In the genomic region with DNA sequence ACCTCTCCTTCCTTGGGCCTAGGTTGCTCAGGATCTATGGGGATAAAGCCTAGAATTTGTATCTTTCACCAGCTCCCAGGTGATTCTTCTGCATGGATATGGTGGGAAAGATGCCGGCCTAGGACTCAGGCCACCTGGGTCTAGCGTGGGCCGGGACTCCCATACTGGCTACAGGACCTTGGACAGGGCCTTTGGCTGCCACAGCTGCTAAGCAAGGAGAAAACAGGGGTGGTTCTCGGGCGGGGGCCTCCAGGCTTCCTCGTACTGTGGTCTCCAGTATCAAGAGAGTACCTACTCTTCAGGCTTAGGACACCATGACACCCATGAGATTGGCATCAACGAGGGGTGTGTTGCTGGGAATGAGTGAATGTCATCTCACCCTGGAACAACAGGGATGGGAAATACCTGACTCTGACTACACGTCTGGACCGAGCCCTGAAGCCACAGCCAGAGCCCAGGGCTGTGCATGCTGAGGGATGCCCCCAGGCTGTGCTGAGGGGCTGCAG, we compare ENCODE assay signal across 19 cellular contexts.
DNase-seq lines count a peak whose midpoint lies in the region; ATAC-seq, FAIRE-seq and TF ChIP-seq lines count a peak whose summit lies in the region.
"Had no signal": no experiment of that assay in that cellular context is flagged by ENCODE, and none has a peak within 500 bp of the region (broad histone marks: within the 10 kb centered on the region; RNA-seq: fewer than 3 reads in every experiment).

No MANE protein-coding gene starts in this region.

- H3K36me3 Mint-ChIP-seq in endodermal cell (ENCODE audit: low read depth) (no peaks in the 10 kb centered on the region), chondrocyte (ENCODE audit: low read depth) (no peaks in the 10 kb centered on the region)
- H3K36me3 Mint-ChIP-seq: CD14-positive monocyte had no signal

- H3K79me2 ChIP-seq in HepG2 (ENCODE audit: insufficient read depth, low read length) = no peaks in the 10 kb centered on the region
- H3K79me2 ChIP-seq in mesendoderm (ENCODE audit: control insufficient read depth, insufficient read depth, low read length) = no peaks in the 10 kb centered on the region

- H2BK15ac ChIP-seq in mesendoderm (replicated peaks; ENCODE audit: low read depth) = no peak overlapping the region

- no peak for FAIRE-seq in HepG2 (lab: Jason Lieb, UNC)
- FAIRE-seq: GM12891, RCC 7860 had no signal

- no peak overlapping the region for H3K27ac Mint-ChIP-seq in endodermal cell
- H3K27ac Mint-ChIP-seq in chondrocyte (ENCODE audit: unreplicated experiment) = no peak overlapping the region
- H3K27ac Mint-ChIP-seq: CD14-positive monocyte had no signal

- WGBS in HepG2 (ENCODE audit: low lambda C conversion rate) = 30% methylated on average over 2 of the region's 9 CpGs
- WGBS in right lobe of liver (ENCODE audit: insufficient coverage, low coverage, low lambda C conversion rate, missing lambda C conversion rate) = 75% methylated on average over 2 of the region's 9 CpGs
- 74 to 80% methylated on average over 5 to 9 of the region's 9 CpGs for WGBS in endodermal cell (ENCODE audit: insufficient coverage in 1 of 2, insufficient read length in 1 of 2), 2 experiments
- no CpG with 5 or more reads among the region's 9 CpGs for WGBS in mesendoderm (ENCODE audit: extremely low coverage, insufficient coverage, low lambda C conversion rate)

- no peak overlapping the region for H4K8ac ChIP-seq in mesendoderm (ENCODE audit: low read depth, low read length)

- peaks cover 2 to 13% of the 10 kb centered on the region in 2 experiments; a peak in 3 of 5 replicates for H3K27me3 ChIP-seq in HepG2 (ENCODE audit: control insufficient read depth in 1 of 2, insufficient read depth in 2 of 2, low read length in 2 of 2)
- H3K27me3 ChIP-seq in right lobe of liver = peaks cover 0 to 4% of the 10 kb centered on the region in 2 donors
- H3K27me3 ChIP-seq in endodermal cell (ENCODE audit: control insufficient read depth, insufficient read depth, low read length, poor library complexity, severe bottlenecking) = no peaks in the 10 kb centered on the region
- no peaks in the 10 kb centered on the region for H3K27me3 ChIP-seq in mesendoderm (ENCODE audit: insufficient read depth, low read length, poor library complexity)
- H3K27me3 ChIP-seq in colonic mucosa = no peaks in the 10 kb centered on the region

- H2BK5ac ChIP-seq in mesendoderm (ENCODE audit: low read length) = no peak overlapping the region

- H3K4me3 ChIP-seq in HepG2 (replicated peaks in 1 of 3; ENCODE audit: insufficient read depth in 1 of 3, low read depth in 2 of 3, low read length in 3 of 3) (no peak overlapping the region), right lobe of liver (no peak overlapping the region), endodermal cell (ENCODE audit: low read length) (no peak overlapping the region), mesendoderm (ENCODE audit: low read length) (no peak overlapping the region), colonic mucosa (no peak overlapping the region)
- H3K4me3 ChIP-seq: HAP-1 had no signal

- H3K36me3 ChIP-seq in HepG2 (replicated peaks in 1 of 2; ENCODE audit: control insufficient read depth in 1 of 2, insufficient read depth in 2 of 2, low read length in 2 of 2) = no peaks in the 10 kb centered on the region
- no peaks in the 10 kb centered on the region for H3K36me3 ChIP-seq in right lobe of liver
- no peaks in the 10 kb centered on the region for H3K36me3 ChIP-seq in endodermal cell (ENCODE audit: control insufficient read depth, insufficient read depth, low read length)
- H3K36me3 ChIP-seq in mesendoderm (ENCODE audit: control insufficient read depth, insufficient read depth, low read length) = no peaks in the 10 kb centered on the region
- H3K36me3 ChIP-seq in colonic mucosa = no peaks in the 10 kb centered on the region
- H3K36me3 ChIP-seq: HAP-1 had no signal

- H2AK5ac ChIP-seq in mesendoderm (ENCODE audit: low read length) = no peak overlapping the region

- no peak overlapping the region for H3K23ac ChIP-seq in mesendoderm (ENCODE audit: low read length)

- H3K4me2 ChIP-seq in HepG2 (ENCODE audit: low read depth, low read length) (no peak overlapping the region), mesendoderm (ENCODE audit: low read length) (no peak overlapping the region)

- H3K4me1 Mint-ChIP-seq in endodermal cell = no peaks in the 10 kb centered on the region
- H3K4me1 Mint-ChIP-seq in chondrocyte (ENCODE audit: low read depth) = peaks cover 4% of the 10 kb centered on the region
- H3K4me1 Mint-ChIP-seq: CD14-positive monocyte had no signal

- no peak for TF ChIP-seq RAD21 in HepG2 (CRISPR knock-in tag; IDR thresholded peaks at IDR 0.05)

- H3K4me3 Mint-ChIP-seq in endodermal cell (no peak overlapping the region), chondrocyte (ENCODE audit: unreplicated experiment) (no peak overlapping the region)
- H3K4me3 Mint-ChIP-seq: CD14-positive monocyte had no signal

- BruUV-seq in HepG2 (replicated peaks; lab: Mats Ljungman, UMichigan) = no TSS peak

- intact Hi-C loops in HepG2 (cut with micrococcal nuclease; ENCODE audit: unreplicated experiment) = no loop called here
- intact Hi-C loops in right lobe of liver (cut with DNase I) = loop anchor here in 1 of 2 donors (10.0 kb wide), 1 partner anchor 524 kb away; no protein-coding TSS in a partner anchor
- intact Hi-C loops in colonic mucosa (cut with DNase I) = loop anchor here (10.0 kb wide), 2 partner anchors 124 to 644 kb away; a partner anchor contains a TSS

- no peak for TF ChIP-seq CTCF in HepG2 (CRISPR knock-in tag; IDR thresholded peaks at IDR 0.05)
- TF ChIP-seq CTCF in right lobe of liver (IDR thresholded peaks at IDR 0.05) = no peak
- TF ChIP-seq CTCF in endodermal cell (conservative IDR thresholded peaks at IDR 0.05) = no peak
- no peak for TF ChIP-seq CTCF in colonic mucosa (IDR thresholded peaks at IDR 0.05)
- no peak for TF ChIP-seq CTCF in chondrocyte (IDR thresholded peaks at IDR 0.05)

- no peak for TF ChIP-seq POLR2A in HepG2 (IDR thresholded peaks at IDR 0.05; ENCODE audit: insufficient read depth in 1 of 2, low read depth in 2 of 2, low read length in 2 of 2)
- TF ChIP-seq POLR2A in right lobe of liver (IDR thresholded peaks at IDR 0.05) = no peak

- H3K27ac ChIP-seq in HepG2 (ENCODE audit: extremely low read length, insufficient read depth, low read length) (no peak overlapping the region), right lobe of liver (no peak overlapping the region), endodermal cell (ENCODE audit: low read depth, low read length) (no peak overlapping the region), mesendoderm (ENCODE audit: low read depth, low read length) (no peak overlapping the region), colonic mucosa (no peak overlapping the region)

- DNase-seq in HepG2 (ENCODE audit: low spot score) (no peak), right lobe of liver (no peak), endodermal cell (peak; percentile 75), mesendoderm (peak; percentile 19), HT-29 (ENCODE audit: low spot score) (no peak), COR-L47 (lab: John Stamatoyannopoulos, UW) (no peak), colonic mucosa (no peak), chondrocyte (ENCODE audit: low spot score) (no peak)
- DNase-seq: KG1, NCI-H1105, NCI-H187, NCI-H446, NCI-H774, SHP77 had no signal

- CTCF ChIA-PET in HepG2 (lab: Yijun Ruan, JAX; ENCODE audit: low intra/inter-chr PET ratio, low total read pairs) = no interaction called here

- in situ Hi-C loops in HepG2 (cut with HindIII; ENCODE audit: extremely low pct_ligation_motif_present, low pct_unique_long_range_greater_than_20kb) = no loop called here

- H2BK120ac ChIP-seq in mesendoderm (ENCODE audit: low read depth, low read length) = no peak overlapping the region

- H3K9me3 ChIP-seq in HepG2 (ENCODE audit: low read length) (no peaks in the 10 kb centered on the region), right lobe of liver (no peaks in the 10 kb centered on the region), endodermal cell (ENCODE audit: control insufficient read depth, low read length) (no peaks in the 10 kb centered on the region), colonic mucosa (no peaks in the 10 kb centered on the region)
- H3K9me3 ChIP-seq: Caco-2, HAP-1 had no signal

- no peak overlapping the region for H3K56ac ChIP-seq in mesendoderm (ENCODE audit: low read length)

- no peaks in the 10 kb centered on the region for H3K79me1 ChIP-seq in mesendoderm (ENCODE audit: low read length)

- H4K20me1 ChIP-seq in HepG2 (ENCODE audit: insufficient read depth, low read length) = no peaks in the 10 kb centered on the region

- H3K18ac ChIP-seq in mesendoderm (ENCODE audit: low read length) = no peak overlapping the region

- H3K4me1 ChIP-seq in HepG2 (ENCODE audit: insufficient read depth, low read length) = no peaks in the 10 kb centered on the region
- no peaks in the 10 kb centered on the region for H3K4me1 ChIP-seq in right lobe of liver
- no peaks in the 10 kb centered on the region for H3K4me1 ChIP-seq in endodermal cell (ENCODE audit: control insufficient read depth, insufficient read depth, low read length)
- H3K4me1 ChIP-seq in mesendoderm (ENCODE audit: control insufficient read depth, low read depth, low read length) = no peaks in the 10 kb centered on the region
- H3K4me1 ChIP-seq in colonic mucosa = no peaks in the 10 kb centered on the region
- H3K4me1 ChIP-seq: Caco-2, HAP-1 had no signal

- POLR2A ChIA-PET in HepG2 (lab: Yijun Ruan, JAX) = no interaction called here

- H4K5ac ChIP-seq in mesendoderm (ENCODE audit: low read length) = no peak overlapping the region

- H3K27me3 Mint-ChIP-seq in endodermal cell (ENCODE audit: insufficient read depth) (peaks cover 2% of the 10 kb centered on the region), chondrocyte (ENCODE audit: low read depth) (peaks cover 11% of the 10 kb centered on the region)

- ATAC-seq in HepG2 = no peak
- no peak for ATAC-seq in right lobe of liver

- no peak overlapping the region for H2AFZ ChIP-seq in HepG2 (ENCODE audit: low read length)

- H3K9me3 Mint-ChIP-seq in endodermal cell (no peaks in the 10 kb centered on the region), chondrocyte (ENCODE audit: low read depth) (no peaks in the 10 kb centered on the region)
- H3K9me3 Mint-ChIP-seq: CD14-positive monocyte had no signal

- no peak overlapping the region for H3K9ac ChIP-seq in HepG2 (ENCODE audit: insufficient read depth, low read depth, low read length)
- no peak overlapping the region for H3K9ac ChIP-seq in endodermal cell (ENCODE audit: extremely low read depth, low read length, poor library complexity, severe bottlenecking)
- no peak overlapping the region for H3K9ac ChIP-seq in mesendoderm (ENCODE audit: low read length)
- no peak overlapping the region for H3K9ac ChIP-seq in colonic mucosa (ENCODE audit: low read depth in 2 of 2, low read length in 2 of 2)

- TF ChIP-seq EP300 in HepG2 (IDR thresholded peaks at IDR 0.05; ENCODE audit: low read depth in 2 of 2, low read length in 2 of 2) = no peak
- no peak for TF ChIP-seq EP300 in HepG2 (CRISPR knock-in tag; IDR thresholded peaks at IDR 0.05; ENCODE audit: borderline replicate concordance)

- no peak overlapping the region for H3K4ac ChIP-seq in mesendoderm (ENCODE audit: low read depth, low read length)

Comparison
In these comparisons a context has a peak if more than half of its experiments do, and no peak if none do; other contexts are left out.
1. DNase-seq: peak in endodermal cell (single experiment) and mesendoderm (single experiment); none in HepG2 (single experiment), right lobe of liver (0 of 3), HT-29 (single experiment), COR-L47 (single experiment), colonic mucosa (single experiment) and chondrocyte (single experiment).